13 cellular contexts compared by ENCODE assay signal in genomic region chr4:113639311-113639710, GRCh38.
A peak's percentile ranks its signal among the peaks of the same experiment; 100 is the strongest.
DNase-seq lines count a peak whose midpoint lies in the region; ATAC-seq and TF ChIP-seq lines count a peak whose summit lies in the region.
"Had no signal": no experiment of that assay in that cellular context is flagged by ENCODE, and none has a peak within 500 bp of the region (broad histone marks: within the 10 kb centered on the region; RNA-seq: fewer than 3 reads in every experiment).

No MANE protein-coding gene starts in this region.

- H3K27ac ChIP-seq in DOHH2 (ENCODE audit: low read depth, low read length) = peak overlapping the region; percentile 97
- H3K27ac ChIP-seq: RWPE1 had no signal

- peaks cover 70% of the 10 kb centered on the region for H3K79me2 ChIP-seq in DOHH2 (ENCODE audit: control insufficient read depth, low read length)

- peaks cover 67% of the 10 kb centered on the region for H3K4me1 Mint-ChIP-seq in activated T-helper 1 cell treated with anti-CD3 and anti-CD28 coated beads, Interleukin-12 subunit alpha, Interleukin-12 subunit beta, Interleukin-2, Interleukin-4 antibody, amounts not matched to agents 30 ng/mL and 10 ng/mL and 1 ng/mL, durations not matched to agents 14 hours and 24 hours and 36 hours (ENCODE audit: low read depth)

- H3K9me3 Mint-ChIP-seq in activated T-helper 1 cell treated with anti-CD3 and anti-CD28 coated beads, Interleukin-12 subunit alpha, Interleukin-12 subunit beta, Interleukin-2, Interleukin-4 antibody, amounts not matched to agents 30 ng/mL and 10 ng/mL and 1 ng/mL, durations not matched to agents 14 hours and 24 hours and 36 hours = no peaks in the 10 kb centered on the region

- peaks cover 15% of the 10 kb centered on the region for H3K36me3 Mint-ChIP-seq in activated T-helper 1 cell treated with anti-CD3 and anti-CD28 coated beads, Interleukin-12 subunit alpha, Interleukin-12 subunit beta, Interleukin-2, Interleukin-4 antibody, amounts not matched to agents 30 ng/mL and 10 ng/mL and 1 ng/mL, durations not matched to agents 14 hours and 24 hours and 36 hours (ENCODE audit: low read depth)

- intact Hi-C loops in left colon (cut with DNase I, micrococcal nuclease) = no loop called here
- intact Hi-C loops in activated T-helper 1 cell treated with anti-CD3 and anti-CD28 coated beads, Interleukin-12 subunit alpha, Interleukin-12 subunit beta, Interleukin-2, Interleukin-4 antibody, amounts not matched to agents 30 ng/mL and 10 ng/mL and 1 ng/mL, durations not matched to agents 14 hours and 24 hours and 36 hours (cut with micrococcal nuclease) = no loop called here

- no peak overlapping the region for H3K27ac Mint-ChIP-seq in activated T-helper 1 cell treated with anti-CD3 and anti-CD28 coated beads, Interleukin-12 subunit alpha, Interleukin-12 subunit beta, Interleukin-2, Interleukin-4 antibody, amounts not matched to agents 30 ng/mL and 10 ng/mL and 1 ng/mL, durations not matched to agents 14 hours and 24 hours and 36 hours

- peaks cover 75% of the 10 kb centered on the region for H3F3A ChIP-seq in DOHH2 (ENCODE audit: control insufficient read depth, insufficient read depth)

- no peak overlapping the region for H3K4me3 Mint-ChIP-seq in activated T-helper 1 cell treated with anti-CD3 and anti-CD28 coated beads, Interleukin-12 subunit alpha, Interleukin-12 subunit beta, Interleukin-2, Interleukin-4 antibody, amounts not matched to agents 30 ng/mL and 10 ng/mL and 1 ng/mL, durations not matched to agents 14 hours and 24 hours and 36 hours

- H3K9me2 ChIP-seq in DOHH2 (replicated peaks; ENCODE audit: control insufficient read depth, low read length) = no peaks in the 10 kb centered on the region

- DNase-seq in left colon (peak; percentile 33 to 45), NCI-H1092 (lab: John Stamatoyannopoulos, UW) (no peak)
- no peak for DNase-seq in activated T-helper 1 cell treated with anti-CD3 and anti-CD28 coated beads, Interleukin-12 subunit alpha, Interleukin-12 subunit beta, Interleukin-2, Interleukin-4 antibody, amounts not matched to agents 30 ng/mL and 10 ng/mL and 1 ng/mL, durations not matched to agents 14 hours and 24 hours and 36 hours (ENCODE audit: low spot score)
- no peak for DNase-seq in stimulated activated naive CD4-positive, alpha-beta T cell (lab: John Stamatoyannopoulos, UW)
- DNase-seq: activated CD4-positive, alpha-beta T cell treated with anti-CD3 and anti-CD28 coated beads for 4 hours; aorta; DMS79 treated with DMSO at 0.1 percent for 48 hours; NCI-H1694 treated with DMSO at 0.1 percent for 48 hours had no signal

- TF ChIP-seq CTCF in DOHH2 (IDR thresholded peaks at IDR 0.05; ENCODE audit: low read depth, low read length, poor library complexity, severe bottlenecking) = no peak

- H3K9me3 ChIP-seq in DOHH2 (ENCODE audit: control insufficient read depth, insufficient read depth, low read length) = no peaks in the 10 kb centered on the region

- no peaks in the 10 kb centered on the region for H3K27me3 ChIP-seq in DOHH2 (ENCODE audit: control insufficient read depth, low read length)

- ATAC-seq in GM19043 (IDR thresholded peaks at IDR 0.05; ENCODE audit: low read depth, unreplicated experiment) = peak; percentile 42
- ATAC-seq in HG03558 (IDR thresholded peaks at IDR 0.05; ENCODE audit: extremely low read depth, unreplicated experiment) = peak; percentile 36
- peak; percentile 47 for ATAC-seq in left colon
- no peak for ATAC-seq in GM19328 (IDR thresholded peaks at IDR 0.05; ENCODE audit: unreplicated experiment)

- H3K4me2 ChIP-seq in DOHH2 (ENCODE audit: low read length) = peak overlapping the region; percentile 92

- H3K36me3 ChIP-seq in DOHH2 (ENCODE audit: control insufficient read depth, low read length) = peaks cover 40% of the 10 kb centered on the region

- peaks cover 100% of the 10 kb centered on the region for H3K4me1 ChIP-seq in DOHH2 (ENCODE audit: control insufficient read depth, low read length)

- peak overlapping the region; percentile 70 for H3K4me3 ChIP-seq in DOHH2 (ENCODE audit: low read length)

- H3K27me3 Mint-ChIP-seq in activated T-helper 1 cell treated with anti-CD3 and anti-CD28 coated beads, Interleukin-12 subunit alpha, Interleukin-12 subunit beta, Interleukin-2, Interleukin-4 antibody, amounts not matched to agents 30 ng/mL and 10 ng/mL and 1 ng/mL, durations not matched to agents 14 hours and 24 hours and 36 hours (ENCODE audit: insufficient read depth) = no peaks in the 10 kb centered on the region

- H4K20me1 ChIP-seq in DOHH2 (ENCODE audit: control insufficient read depth, insufficient read depth, low read depth, low read length) = no peaks in the 10 kb centered on the region

Comparison
In these comparisons a context has a peak if more than half of its experiments do, and no peak if none do; other contexts are left out.
1. DNase-seq: peak in left colon (2 of 2); none in activated T-helper 1 cell treated with anti-CD3 and anti-CD28 coated beads, Interleukin-12 subunit alpha, Interleukin-12 subunit beta, Interleukin-2, Interleukin-4 antibody, amounts not matched to agents 30 ng/mL and 10 ng/mL and 1 ng/mL, durations not matched to agents 14 hours and 24 hours and 36 hours (single experiment), stimulated activated naive CD4-positive, alpha-beta T cell (0 of 6) and NCI-H1092 (single experiment).